ENCODE assay signal across 1 cellular context in the genomic region with DNA sequence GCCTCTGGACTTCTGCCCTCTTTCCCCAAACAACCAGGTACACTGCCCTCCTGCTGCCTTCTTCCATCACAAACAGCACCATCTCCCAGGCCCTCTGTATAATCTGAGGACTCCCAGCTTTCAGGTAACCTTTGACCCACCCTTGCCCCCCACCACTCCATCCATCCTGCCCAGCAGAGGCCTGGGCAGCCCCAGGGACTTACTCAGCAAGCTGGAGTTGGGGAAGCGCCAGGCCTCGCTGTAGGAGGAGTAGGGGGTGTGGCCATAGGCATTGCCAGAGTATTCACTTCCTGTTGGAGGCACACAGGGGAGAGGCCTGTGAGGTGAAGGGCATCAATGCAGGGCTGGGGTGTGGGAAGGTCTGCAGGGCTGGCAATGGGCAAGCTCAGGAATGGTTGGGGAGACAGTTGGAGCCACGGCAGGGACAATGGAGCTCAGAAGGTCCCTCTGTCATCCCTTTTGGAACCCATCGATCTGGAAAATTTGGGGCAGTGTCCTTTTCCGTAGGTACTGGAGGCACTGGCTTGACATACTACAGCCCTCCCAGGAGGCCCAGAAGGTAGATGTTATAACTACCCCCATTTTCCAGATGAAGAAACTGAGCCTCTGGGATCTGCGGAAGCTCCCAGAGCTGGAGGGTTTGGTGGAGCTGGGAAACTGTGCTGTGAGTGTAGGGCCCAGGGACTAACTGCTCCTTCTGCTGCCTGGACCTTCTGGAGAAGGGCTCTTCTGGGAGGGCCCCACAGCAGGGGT.
TF ChIP-seq lines count a peak whose summit lies in the region.

No MANE protein-coding gene starts in this region.

TF ChIP-seq in GM12878, 131 proteins besides CTCF, POLR2A, EP300 and RAD21:
- TF ChIP-seq MEF2A (IDR thresholded peaks at IDR 0.05; ENCODE audit: insufficient read depth, low read depth, low read length), result no peak
- TF ChIP-seq YY1 (IDR thresholded peaks at IDR 0.05; ENCODE audit: low read depth, low read length), result no peak
- no peak for TF ChIP-seq RCOR1 (conservative IDR thresholded peaks at IDR 0.05; ENCODE audit: low read depth, low read length)
- no peak for TF ChIP-seq CBFB (IDR thresholded peaks at IDR 0.05; ENCODE audit: low read depth)
- no peak for TF ChIP-seq ZNF622 (IDR thresholded peaks at IDR 0.05)
- no peak for TF ChIP-seq JUNB (IDR thresholded peaks at IDR 0.05)
- no peak for TF ChIP-seq MEF2B (IDR thresholded peaks at IDR 0.05; ENCODE audit: partially characterized antibody, poor library complexity, severe bottlenecking)
- no peak for TF ChIP-seq IRF4 (IDR thresholded peaks at IDR 0.05; ENCODE audit: low read depth, low read length)
- TF ChIP-seq PML (IDR thresholded peaks at IDR 0.05; ENCODE audit: low read length), result no peak
- no peak for TF ChIP-seq KDM1A (IDR thresholded peaks at IDR 0.05; ENCODE audit: borderline replicate concordance)
- TF ChIP-seq RFX5 (IDR thresholded peaks at IDR 0.05; ENCODE audit: low read depth, low read length), result no peak
- TF ChIP-seq, protein P1, sequence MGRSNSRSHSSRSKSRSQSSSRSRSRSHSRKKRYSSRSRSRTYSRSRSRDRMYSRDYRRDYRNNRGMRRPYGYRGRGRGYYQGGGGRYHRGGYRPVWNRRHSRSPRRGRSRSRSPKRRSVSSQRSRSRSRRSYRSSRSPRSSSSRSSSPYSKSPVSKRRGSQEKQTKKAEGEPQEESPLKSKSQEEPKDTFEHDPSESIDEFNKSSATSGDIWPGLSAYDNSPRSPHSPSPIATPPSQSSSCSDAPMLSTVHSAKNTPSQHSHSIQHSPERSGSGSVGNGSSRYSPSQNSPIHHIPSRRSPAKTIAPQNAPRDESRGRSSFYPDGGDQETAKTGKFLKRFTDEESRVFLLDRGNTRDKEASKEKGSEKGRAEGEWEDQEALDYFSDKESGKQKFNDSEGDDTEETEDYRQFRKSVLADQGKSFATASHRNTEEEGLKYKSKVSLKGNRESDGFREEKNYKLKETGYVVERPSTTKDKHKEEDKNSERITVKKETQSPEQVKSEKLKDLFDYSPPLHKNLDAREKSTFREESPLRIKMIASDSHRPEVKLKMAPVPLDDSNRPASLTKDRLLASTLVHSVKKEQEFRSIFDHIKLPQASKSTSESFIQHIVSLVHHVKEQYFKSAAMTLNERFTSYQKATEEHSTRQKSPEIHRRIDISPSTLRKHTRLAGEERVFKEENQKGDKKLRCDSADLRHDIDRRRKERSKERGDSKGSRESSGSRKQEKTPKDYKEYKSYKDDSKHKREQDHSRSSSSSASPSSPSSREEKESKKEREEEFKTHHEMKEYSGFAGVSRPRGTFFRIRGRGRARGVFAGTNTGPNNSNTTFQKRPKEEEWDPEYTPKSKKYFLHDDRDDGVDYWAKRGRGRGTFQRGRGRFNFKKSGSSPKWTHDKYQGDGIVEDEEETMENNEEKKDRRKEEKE (IDR thresholded peaks at IDR 0.05), result no peak
- TF ChIP-seq IRF3 (IDR thresholded peaks at IDR 0.05), result no peak
- TF ChIP-seq PAX8 (IDR thresholded peaks at IDR 0.05), result no peak
- no peak for TF ChIP-seq SMAD1 (IDR thresholded peaks at IDR 0.05; ENCODE audit: low read depth, partially characterized antibody)
- no peak for TF ChIP-seq SPI1 (IDR thresholded peaks at IDR 0.05; ENCODE audit: borderline replicate concordance, insufficient read depth, low read depth, low read length)
- TF ChIP-seq ELK1 (IDR thresholded peaks at IDR 0.05; ENCODE audit: low read depth, low read length), result no peak
- TF ChIP-seq POU2F2 (IDR thresholded peaks at IDR 0.05; ENCODE audit: borderline replicate concordance, low read depth, low read length), result no peak
- TF ChIP-seq HDAC6 (IDR thresholded peaks at IDR 0.05; ENCODE audit: unreplicated experiment), result no peak
- no peak for TF ChIP-seq POLR2AphosphoS5 (IDR thresholded peaks at IDR 0.05; ENCODE audit: low read length)
